Comparison of ENCODE assay signal across 8 cellular contexts in the genomic region with DNA sequence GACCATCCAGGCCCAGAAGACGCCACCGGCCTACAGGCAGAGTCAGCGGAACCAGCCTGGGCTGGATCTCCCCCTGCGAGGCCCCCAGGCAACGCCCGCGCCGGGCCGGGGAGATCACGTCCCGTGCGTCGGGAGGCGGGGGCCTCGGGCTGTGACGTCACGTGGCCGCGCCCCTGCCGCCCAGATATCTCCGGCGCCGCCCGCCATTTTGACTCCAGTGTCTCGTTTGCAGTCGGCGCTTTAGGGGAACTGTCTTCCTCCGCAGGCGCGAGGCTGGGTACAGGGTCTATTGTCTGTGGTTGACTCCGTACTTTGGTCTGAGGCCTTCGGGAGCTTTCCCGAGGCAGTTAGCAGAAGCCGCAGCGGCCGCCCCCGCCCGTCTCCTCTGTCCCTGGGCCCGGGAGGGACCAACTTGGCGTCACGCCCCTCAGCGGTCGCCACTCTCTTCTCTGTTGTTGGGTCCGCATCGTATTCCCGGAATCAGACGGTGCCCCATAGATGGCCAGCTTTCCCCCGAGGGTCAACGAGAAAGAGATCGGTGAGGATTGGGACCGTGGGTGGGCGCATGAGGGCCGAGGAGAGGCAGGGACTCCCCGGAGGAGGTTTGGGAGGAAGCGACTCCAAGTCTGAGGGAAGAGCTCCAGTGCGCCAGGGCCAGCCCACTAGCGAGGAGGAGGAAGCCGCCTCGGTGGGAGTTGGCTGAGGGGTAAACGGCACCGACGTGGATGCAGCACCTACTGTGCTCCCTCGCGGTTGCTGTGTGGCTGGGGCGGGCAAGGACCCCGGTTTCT. TPM values are rescaled to one million over a fixed set of nuclear protein-coding genes. Genes with fewer than 3 reads are reported as not detected.
DNase-seq lines count a peak whose midpoint lies in the region; ATAC-seq and TF ChIP-seq lines count a peak whose summit lies in the region.

A gene with protein sequence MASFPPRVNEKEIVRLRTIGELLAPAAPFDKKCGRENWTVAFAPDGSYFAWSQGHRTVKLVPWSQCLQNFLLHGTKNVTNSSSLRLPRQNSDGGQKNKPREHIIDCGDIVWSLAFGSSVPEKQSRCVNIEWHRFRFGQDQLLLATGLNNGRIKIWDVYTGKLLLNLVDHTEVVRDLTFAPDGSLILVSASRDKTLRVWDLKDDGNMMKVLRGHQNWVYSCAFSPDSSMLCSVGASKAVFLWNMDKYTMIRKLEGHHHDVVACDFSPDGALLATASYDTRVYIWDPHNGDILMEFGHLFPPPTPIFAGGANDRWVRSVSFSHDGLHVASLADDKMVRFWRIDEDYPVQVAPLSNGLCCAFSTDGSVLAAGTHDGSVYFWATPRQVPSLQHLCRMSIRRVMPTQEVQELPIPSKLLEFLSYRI (plus strand): TSS at position 217 of the 791 bp plus-strand sequence. CDS start 282 bp downstream, at position 499.

- peak; percentile 98 for DNase-seq in CD1c-positive myeloid dendritic cell (ENCODE audit: extremely low spot score)
- peak; percentile 97 for DNase-seq in NCI-H69 (lab: John Stamatoyannopoulos, UW)
- peak; percentile 87 for DNase-seq in activated CD4-positive, alpha-beta T cell treated with anti-CD3 and anti-CD28 coated beads, Interleukin-2, amount 50 U/mL, for 24 hours (ENCODE audit: low read depth in 1 of 2, low spot score in 1 of 2)
- DNase-seq in dedifferentiated amniotic fluid mesenchymal stem cell (ENCODE audit: extremely low spot score) = peak; percentile 89
- peak; percentile 94 to 98 for DNase-seq in left lung
- peak; percentile 86 for DNase-seq in stimulated activated CD4-positive, alpha-beta T cell treated with anti-CD3 and anti-CD28 coated beads, Interleukin-2, amount 100 ng/mL, for 4 hours (ENCODE audit: low read depth)

- H3K36me3 ChIP-seq in left lung = peaks cover 0 to 10% of the 10 kb centered on the region in 2 donors

- H3K27me3 ChIP-seq in left lung = no peaks in the 10 kb centered on the region

- peak; percentile 74 for ATAC-seq in GM19395 (IDR thresholded peaks at IDR 0.05; ENCODE audit: unreplicated experiment)
- ATAC-seq in HG03558 (IDR thresholded peaks at IDR 0.05; ENCODE audit: extremely low read depth, unreplicated experiment) = peak; percentile 53
- ATAC-seq in left lung = peak; percentile 89

- TF ChIP-seq CTCF in left lung (IDR thresholded peaks at IDR 0.05) = peak in 1 of 2 donors; percentile 6

- H3K9me3 ChIP-seq in left lung = no peaks in the 10 kb centered on the region

- H3K4me1 ChIP-seq in left lung = peaks cover 20 to 37% of the 10 kb centered on the region in 2 donors

- intact Hi-C loops in left lung (cut with DNase I) = loop anchor here in 1 of 2 donors (2.0 kb wide), 1 partner anchor 37 kb away; no protein-coding TSS in a partner anchor

- peak within 1 kb of the TSS; percentile 100 for H3K27ac ChIP-seq in left lung

- H3K4me3 ChIP-seq in left lung = peak within 1 kb of the TSS; percentile 73 to 95

RNA-seq across cellular contexts. Expression of the gene that starts here (rescaled TPM):
- total RNA-seq in left lung = 100 to 1,000 TPM; 264 to 294 TPM

Comparison
In these comparisons a context has a peak if more than half of its experiments do, and no peak if none do; other contexts are left out.
1. Peak in every context shown above with its lines: DNase-seq, ATAC-seq, H3K4me3 ChIP-seq and H3K27ac ChIP-seq.